Comparison of ENCODE assay signal across 26 cellular contexts in the genomic region with DNA sequence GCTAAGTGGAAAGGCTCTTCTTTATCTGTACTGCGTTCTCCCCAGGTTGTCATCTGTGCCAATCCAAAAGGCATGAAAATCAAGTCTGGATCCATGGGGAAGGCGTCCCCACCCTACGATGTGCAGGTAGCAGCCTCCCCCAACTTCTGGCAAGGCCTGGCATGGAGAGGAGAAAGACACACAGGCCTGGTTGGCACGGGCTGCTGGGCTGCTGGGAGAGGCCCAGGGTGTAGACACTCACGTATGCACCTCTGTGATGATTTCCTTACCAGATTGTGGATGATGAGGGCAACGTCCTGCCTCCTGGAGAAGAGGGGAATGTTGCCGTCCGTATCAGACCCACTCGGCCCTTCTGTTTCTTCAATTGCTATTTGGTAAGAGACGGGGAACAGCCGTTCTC. TPM values are rescaled to one million over a fixed set of nuclear protein-coding genes. Genes with fewer than 3 reads are reported as not detected.
"Had no signal": no experiment of that assay in that cellular context is flagged by ENCODE, and none has a peak within 500 bp of the region (broad histone marks: within the 10 kb centered on the region; RNA-seq: fewer than 3 reads in every experiment).

No MANE protein-coding gene starts in this region.

- H3K36me3 ChIP-seq: MG63, SJSA1 had no signal

- H3K27ac ChIP-seq: PC-9, SJSA1, SK-N-MC had no signal

- H3K9me3 ChIP-seq: MG63, SJSA1 had no signal

- H3K4me1 ChIP-seq: SJSA1 had no signal

- H3K4me3 ChIP-seq: MG63, PC-9, SJSA1, SK-N-MC had no signal

- DNase-seq: IMR-90, Karpas-422, KG1, MG63, NCI-H1092, NCI-H1105 treated with DMSO at 0.1 percent for 48 hours, NCI-H1417 treated with DMSO at 0.1 percent for 48 hours, NCI-H146, NCI-H1694 treated with DMSO at 0.1 percent for 48 hours, NCI-H1930, NCI-H2081, NCI-H2107, NCI-H226, NCI-H446, NCI-H510A, NCI-H524 treated with DMSO at 0.1 percent for 48 hours, NCI-H69, NCI-H774, OCI-M1, PC-9, Right ventricle myocardium superior, SIG-M5 had no signal

- H3K27me3 ChIP-seq: SJSA1 had no signal

- FAIRE-seq: RCC 7860 had no signal

- H2AFZ ChIP-seq: PC-9 had no signal

- H3K4me2 ChIP-seq: PC-9 had no signal

RNA-seq across cellular contexts. Expression of a gene that starts 20.4 kb away (rescaled TPM):
- total RNA-seq: HT-29, IMR-90, PC-9, Right ventricle myocardium superior, SJSA1 had no signal
- polyA plus RNA-seq: IMR-90 had no signal

RNA-seq across cellular contexts. Expression of a gene that starts 21.6 kb away (rescaled TPM):
- total RNA-seq: HT-29, IMR-90, PC-9, SJSA1 had no signal
- polyA plus RNA-seq: IMR-90 had no signal

RNA-seq across cellular contexts. Expression of a gene that starts 26.4 kb away (rescaled TPM):
- total RNA-seq: HT-29, IMR-90, PC-9, Right ventricle myocardium superior, SJSA1 had no signal
- polyA plus RNA-seq: IMR-90 had no signal
